Comparison of ENCODE assay signal across 1 cellular context in genomic region chr4:112266823-112267222, GRCh38.
A peak's percentile ranks its signal among the peaks of the same experiment; 100 is the strongest.
TF ChIP-seq lines count a peak whose summit lies in the region.

No MANE protein-coding gene starts in this region.

TF ChIP-seq in GM12878, 131 proteins besides CTCF, POLR2A, EP300 and RAD21 (continued from another document):
- TF ChIP-seq PBX3 (IDR thresholded peaks at IDR 0.05; ENCODE audit: insufficient replicate concordance, low read depth, low read length) (no peak), PML (IDR thresholded peaks at IDR 0.05; ENCODE audit: low read length) (no peak), JUND (IDR thresholded peaks at IDR 0.05; ENCODE audit: low read depth, low read length) (no peak), RELB (IDR thresholded peaks at IDR 0.05; ENCODE audit: low read depth) (no peak), NR2C2 (IDR thresholded peaks at IDR 0.05; ENCODE audit: borderline replicate concordance, control insufficient read depth, insufficient read length, low read depth) (no peak), SP1 (IDR thresholded peaks at IDR 0.05; ENCODE audit: low read depth, low read length) (no peak), LARP7 (IDR thresholded peaks at IDR 0.05) (no peak), RB1 (IDR thresholded peaks at IDR 0.05; ENCODE audit: borderline replicate concordance) (no peak), ZNF622 (IDR thresholded peaks at IDR 0.05) (no peak), RBBP5 (conservative IDR thresholded peaks at IDR 0.05) (no peak), CREB1 (IDR thresholded peaks at IDR 0.05; ENCODE audit: low read depth) (no peak), JUNB (IDR thresholded peaks at IDR 0.05) (0 out of 2 replicates have a peak, but pooled peaks have one; percentile 5), IKZF2 (IDR thresholded peaks at IDR 0.05) (no peak)
- TF ChIP-seq, protein P1, sequence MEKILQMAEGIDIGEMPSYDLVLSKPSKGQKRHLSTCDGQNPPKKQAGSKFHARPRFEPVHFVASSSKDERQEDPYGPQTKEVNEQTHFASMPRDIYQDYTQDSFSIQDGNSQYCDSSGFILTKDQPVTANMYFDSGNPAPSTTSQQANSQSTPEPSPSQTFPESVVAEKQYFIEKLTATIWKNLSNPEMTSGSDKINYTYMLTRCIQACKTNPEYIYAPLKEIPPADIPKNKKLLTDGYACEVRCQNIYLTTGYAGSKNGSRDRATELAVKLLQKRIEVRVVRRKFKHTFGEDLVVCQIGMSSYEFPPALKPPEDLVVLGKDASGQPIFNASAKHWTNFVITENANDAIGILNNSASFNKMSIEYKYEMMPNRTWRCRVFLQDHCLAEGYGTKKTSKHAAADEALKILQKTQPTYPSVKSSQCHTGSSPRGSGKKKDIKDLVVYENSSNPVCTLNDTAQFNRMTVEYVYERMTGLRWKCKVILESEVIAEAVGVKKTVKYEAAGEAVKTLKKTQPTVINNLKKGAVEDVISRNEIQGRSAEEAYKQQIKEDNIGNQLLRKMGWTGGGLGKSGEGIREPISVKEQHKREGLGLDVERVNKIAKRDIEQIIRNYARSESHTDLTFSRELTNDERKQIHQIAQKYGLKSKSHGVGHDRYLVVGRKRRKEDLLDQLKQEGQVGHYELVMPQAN (conservative IDR thresholded peaks at IDR 0.05): no peak
